Comparison of ENCODE assay signal across 8 cellular contexts in the genomic region with DNA sequence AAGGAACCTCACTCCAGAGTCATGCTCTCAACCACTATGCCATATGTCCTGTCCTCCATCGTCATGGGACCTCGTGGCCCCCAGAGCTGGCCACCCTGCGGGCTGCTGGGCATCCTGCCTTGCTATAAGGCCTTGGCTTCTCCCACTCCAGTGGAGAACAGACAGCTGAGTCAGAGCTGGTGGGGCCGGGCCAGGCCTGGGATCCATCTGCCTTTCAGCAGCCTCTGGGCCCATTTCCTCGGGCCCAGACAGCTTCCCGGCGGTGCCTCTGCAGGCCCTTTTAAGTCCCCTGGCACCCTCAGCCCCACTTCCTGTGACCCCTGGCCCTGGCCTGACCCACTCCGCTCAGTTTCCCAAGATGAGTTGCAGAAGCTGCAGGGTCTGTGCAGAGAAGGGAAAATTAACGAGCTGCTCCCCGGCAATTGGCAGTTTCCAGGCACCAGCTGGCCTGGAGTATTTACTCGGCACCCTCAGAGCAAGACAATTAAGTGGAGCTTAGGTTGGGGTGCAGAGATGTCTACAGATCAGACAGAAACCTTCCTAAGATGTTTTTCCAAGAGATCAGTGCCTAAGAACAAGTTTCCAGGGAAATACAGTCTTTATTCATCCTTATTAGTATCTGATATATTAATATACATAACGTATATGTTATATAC.
DNase-seq lines count a peak whose midpoint lies in the region; ATAC-seq and TF ChIP-seq lines count a peak whose summit lies in the region.

No MANE protein-coding gene starts in this region.

- POLR2A ChIA-PET in WTC11 (lab: Charles Lee), result no interaction called here

- H3K27me3 ChIP-seq in psoas muscle (ENCODE audit: insufficient read depth in 3 of 3, low read length in 2 of 3), result no peaks in the 10 kb centered on the region

- peaks cover 2% of the 10 kb centered on the region for H3K9me3 Mint-ChIP-seq in glutamatergic neuron (ENCODE audit: unreplicated experiment)
- no peaks in the 10 kb centered on the region for H3K9me3 Mint-ChIP-seq in WTC11

- H3K4me3 Mint-ChIP-seq in glutamatergic neuron (ENCODE audit: unreplicated experiment) (no peak overlapping the region), WTC11 (no peak overlapping the region)

- H3K9me3 ChIP-seq in psoas muscle, result no peaks in the 10 kb centered on the region

- intact Hi-C loops in psoas muscle (cut with DNase I), result no loop called here

- H3K36me3 Mint-ChIP-seq in glutamatergic neuron (ENCODE audit: unreplicated experiment), result no peaks in the 10 kb centered on the region
- H3K36me3 Mint-ChIP-seq in WTC11, result no peaks in the 10 kb centered on the region

- no peak for TF ChIP-seq CTCF in glutamatergic neuron (IDR thresholded peaks at IDR 0.05; ENCODE audit: partially characterized antibody, unreplicated experiment)
- TF ChIP-seq CTCF in psoas muscle (IDR thresholded peaks at IDR 0.05), result no peak
- no peak for TF ChIP-seq CTCF in WTC11 (IDR thresholded peaks at IDR 0.05)

- H3K4me1 Mint-ChIP-seq in glutamatergic neuron (ENCODE audit: low read depth, unreplicated experiment) (peaks cover 22% of the 10 kb centered on the region), WTC11 (peaks cover 24% of the 10 kb centered on the region)

- H3K27ac ChIP-seq in psoas muscle, result no peak overlapping the region

- 35 to 55% (median 45%) methylated on average over 12 of the region's 12 CpGs for WGBS in psoas muscle, 3 donors

- DNase-seq in EL (peak; percentile 90), T1000 (lab: John Stamatoyannopoulos, UW) (peak; percentile 23), glutamatergic neuron (no peak), psoas muscle (peak; percentile 71 to 72), glomerular visceral epithelial cell (ENCODE audit: extremely low spot score) (no peak), WTC11 (ENCODE audit: low spot score) (no peak)
- DNase-seq in activated T-cell treated with anti-CD3 and anti-CD28 coated beads, Interleukin-2, amount 50 U/mL, for 48 hours, result no peak

- CTCF ChIA-PET in WTC11 (lab: Charles Lee), result interaction anchor here (1.0 to 1.6 kb wide), 3 partner anchors 9 to 54 kb away, joined by 3 to 4 read pairs (median 3); no protein-coding TSS in a partner anchor

- peaks cover 5% of the 10 kb centered on the region for H3K4me1 ChIP-seq in psoas muscle

- no peaks in the 10 kb centered on the region for H3K36me3 ChIP-seq in psoas muscle (ENCODE audit: insufficient read depth in 1 of 2, low read depth in 1 of 2)

- H3K27ac Mint-ChIP-seq in glutamatergic neuron (ENCODE audit: unreplicated experiment), result peak overlapping the region; percentile 48
- no peak overlapping the region for H3K27ac Mint-ChIP-seq in WTC11

- H3K27me3 Mint-ChIP-seq in glutamatergic neuron (ENCODE audit: unreplicated experiment), result peaks cover 5% of the 10 kb centered on the region
- no peaks in the 10 kb centered on the region for H3K27me3 Mint-ChIP-seq in WTC11 (ENCODE audit: low read depth)

- no peak overlapping the region for H3K4me3 ChIP-seq in psoas muscle

- ATAC-seq in psoas muscle, result peak; percentile 61 to 85 (median 68)
- no peak for ATAC-seq in WTC11
- ATAC-seq in HG03139 (IDR thresholded peaks at IDR 0.05; ENCODE audit: unreplicated experiment), result no peak

TF ChIP-seq in WTC11, 78 proteins besides CTCF, POLR2A, EP300 and RAD21:
- TF ChIP-seq, protein P1, sequence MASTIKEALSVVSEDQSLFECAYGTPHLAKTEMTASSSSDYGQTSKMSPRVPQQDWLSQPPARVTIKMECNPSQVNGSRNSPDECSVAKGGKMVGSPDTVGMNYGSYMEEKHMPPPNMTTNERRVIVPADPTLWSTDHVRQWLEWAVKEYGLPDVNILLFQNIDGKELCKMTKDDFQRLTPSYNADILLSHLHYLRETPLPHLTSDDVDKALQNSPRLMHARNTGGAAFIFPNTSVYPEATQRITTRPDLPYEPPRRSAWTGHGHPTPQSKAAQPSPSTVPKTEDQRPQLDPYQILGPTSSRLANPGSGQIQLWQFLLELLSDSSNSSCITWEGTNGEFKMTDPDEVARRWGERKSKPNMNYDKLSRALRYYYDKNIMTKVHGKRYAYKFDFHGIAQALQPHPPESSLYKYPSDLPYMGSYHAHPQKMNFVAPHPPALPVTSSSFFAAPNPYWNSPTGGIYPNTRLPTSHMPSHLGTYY (CRISPR knock-in tag; IDR thresholded peaks at IDR 0.05), result no peak
- TF ChIP-seq ZNF532 (CRISPR knock-in tag; IDR thresholded peaks at IDR 0.05; ENCODE audit: borderline replicate concordance) (no peak), CBFB (CRISPR knock-in tag; IDR thresholded peaks at IDR 0.05; ENCODE audit: low read depth) (no peak)

Comparison
In these comparisons a context has a peak if more than half of its experiments do, and no peak if none do; other contexts are left out.
1. DNase-seq: peak in EL (single experiment), T1000 (single experiment) and psoas muscle (2 of 2); none in glutamatergic neuron (single experiment), glomerular visceral epithelial cell (single experiment), activated T-cell treated with anti-CD3 and anti-CD28 coated beads, Interleukin-2, amount 50 U/mL, for 48 hours (0 of 2) and WTC11 (single experiment).
2. ATAC-seq: peak in psoas muscle (4 of 4); none in WTC11 (single experiment) and HG03139 (single experiment).